ENCODE assay signal across 8 cellular contexts in genomic region chr22:39456262-39457046, GRCh38. TPM values are rescaled to one million over a fixed set of nuclear protein-coding genes. Genes with fewer than 3 reads are reported as not detected.
DNase-seq lines count a peak whose midpoint lies in the region; ATAC-seq lines count a peak whose summit lies in the region.

Gene MGAT3 (plus strand): TSS chr22:39457012. CDS start chr22:39487348, 30,336 bp downstream.

- WGBS in mesodermal cell (ENCODE audit: insufficient coverage in 2 of 2), 2 experiments = 68 to 77% methylated on average over 50 to 54 of the region's 70 CpGs
- WGBS in aorta, 2 donors = 45 to 47% methylated on average over 69 to 70 of the region's 70 CpGs

- DNase-seq in Right ventricle myocardium inferior (ENCODE audit: missing footprints) = no peak
- no peak for DNase-seq in Right ventricle myocardium superior
- DNase-seq in caudate nucleus (lab: John Stamatoyannopoulos, UW) = peak in 12 of 61 donors; percentile 26 to 65 (median 37)
- peak in 1 of 2 donors; percentile 72 for DNase-seq in aorta
- DNase-seq in iPS-NIHi7 (ENCODE audit: extremely low spot score) = no peak

- H3K27me3 ChIP-seq in aorta (ENCODE audit: control insufficient read depth in 1 of 2, insufficient read depth in 2 of 2, low read length in 1 of 2) = no peaks in the 10 kb centered on the region

- peaks cover 6% of the 10 kb centered on the region for H3K4me1 ChIP-seq in mesodermal cell (ENCODE audit: control insufficient read depth, insufficient read depth, low read length, poor library complexity, severe bottlenecking)
- no peaks in the 10 kb centered on the region for H3K4me1 ChIP-seq in aorta (ENCODE audit: control insufficient read depth in 1 of 2, insufficient read depth in 2 of 2, low read length in 2 of 2)

- H3K27ac ChIP-seq in caudate nucleus (ENCODE audit: low read depth, low read length) = peak within 1 kb of the TSS; percentile 78
- no peak within 1 kb of the TSS for H3K27ac ChIP-seq in mesodermal cell (ENCODE audit: low read depth, low read length, severe bottlenecking)
- H3K27ac ChIP-seq in aorta (ENCODE audit: low read depth in 1 of 2, low read length in 2 of 2) = no peak within 1 kb of the TSS

- H3K36me3 ChIP-seq in mesodermal cell (ENCODE audit: control insufficient read depth, insufficient read depth, low read length) (peaks cover 4% of the 10 kb centered on the region), aorta (ENCODE audit: control insufficient read depth in 1 of 2, insufficient read depth in 2 of 2, low read length in 1 of 2) (no peaks in the 10 kb centered on the region)

- H3K9me3 ChIP-seq in mesodermal cell (ENCODE audit: control insufficient read depth, low read length) (no peaks in the 10 kb centered on the region), aorta (ENCODE audit: control insufficient read depth, low read length) (no peaks in the 10 kb centered on the region)

- intact Hi-C loops in Right ventricle myocardium inferior (cut with DNase I) = no loop called here
- intact Hi-C loops in Right ventricle myocardium superior (cut with DNase I) = no loop called here
- intact Hi-C loops in aorta (cut with DNase I) = no loop called here

- ATAC-seq in Right ventricle myocardium inferior (peak; percentile 30), Right ventricle myocardium superior (ENCODE audit: poor library complexity) (no peak), aorta (ENCODE audit: low FRiP score) (no peak), GM21723 (IDR thresholded peaks at IDR 0.05; ENCODE audit: unreplicated experiment) (no peak), GM21360 (IDR thresholded peaks at IDR 0.05; ENCODE audit: unreplicated experiment) (no peak)

- H3K4me3 ChIP-seq in mesodermal cell (ENCODE audit: extremely low read depth, insufficient read depth, low read length, poor library complexity, severe bottlenecking) = peak within 1 kb of the TSS; percentile 78
- peak within 1 kb of the TSS; percentile 0 to 28 for H3K4me3 ChIP-seq in aorta (ENCODE audit: low read length in 2 of 2)

RNA-seq across cellular contexts. Expression of gene MGAT3, which starts in this region (rescaled TPM):
- 5.9 TPM for total RNA-seq in Right ventricle myocardium inferior
- total RNA-seq in Right ventricle myocardium superior = 3.9 TPM
- 15.7 TPM for polyA plus RNA-seq in mesodermal cell (2013, experiment 1 of 2)
- polyA plus RNA-seq in mesodermal cell (2013, experiment 2 of 2) = 14.9 TPM
- total RNA-seq in aorta = 10 to 100 TPM in 1 of 2 donors, 1 to 10 TPM in 1; 2.5 to 11.0 TPM
- polyA plus RNA-seq in aorta = 1 to 10 TPM in 1 of 2 donors, under 1 TPM in 1; 0.26 to 1.1 TPM
